ENCODE assay signal across 13 cellular contexts in genomic region chr19:13973479-13973878, GRCh38. TPM values are rescaled to one million over a fixed set of nuclear protein-coding genes. Genes with fewer than 3 reads are reported as not detected.
DNase-seq lines count a peak whose midpoint lies in the region; ATAC-seq, FAIRE-seq and TF ChIP-seq lines count a peak whose summit lies in the region.
"Not testable (repeated sequence)": the region's sequence is repeated elsewhere in the genome, so short reads cannot be mapped to it uniquely, and the experiment has no call there.
"Had no signal": no experiment of that assay in that cellular context is flagged by ENCODE, and none has a peak within 500 bp of the region (broad histone marks: within the 10 kb centered on the region; RNA-seq: fewer than 3 reads in every experiment).

No MANE protein-coding gene starts in this region.

- WGBS in suprapubic skin: 95% methylated on average over 3 of the region's 3 CpGs

- CTCF ChIA-PET in RWPE1 (lab: Yijun Ruan, JAX): not testable (repeated sequence)

- not testable (repeated sequence) for H3K4me3 Mint-ChIP-seq in GM23338; activated T-helper 17 cell treated with anti-CD3 and anti-CD28 coated beads, Interleukin-2, amount 50 U/mL, for 72 hours

- not testable (repeated sequence) for H3K9me3 ChIP-seq in keratinocyte (ENCODE audit: control insufficient read depth, low read depth, low read length); suprapubic skin

- H3K27me3 ChIP-seq in GM23338 (ENCODE audit: insufficient read depth); keratinocyte (ENCODE audit: control insufficient read depth, extremely low read depth, insufficient read depth, low read length); suprapubic skin: not testable (repeated sequence)

- H3K9me3 Mint-ChIP-seq in GM23338; activated T-helper 17 cell treated with anti-CD3 and anti-CD28 coated beads, Interleukin-2, amount 50 U/mL, for 72 hours: not testable (repeated sequence)

- H3K9me2 ChIP-seq in GM23338 (ENCODE audit: insufficient read depth): not testable (repeated sequence)

- H3K4me3 ChIP-seq in GM23338; keratinocyte (ENCODE audit: control insufficient read depth in 2 of 3, extremely low read depth in 1 of 3, insufficient read depth in 2 of 3, low read depth in 1 of 3, low read length in 3 of 3); suprapubic skin: not testable (repeated sequence)

- H3K9me1 ChIP-seq in keratinocyte (ENCODE audit: control insufficient read depth, extremely low read depth, insufficient read depth, low read length): not testable (repeated sequence)

- dilution Hi-C loops in keratinocyte (cut with MboI; ENCODE audit: extremely low pct_ligation_motif_present, low sequenced_read_pairs): not testable (repeated sequence)

- peak overlapping the region; percentile 79 for H3K27ac ChIP-seq in 22Rv1
- 0 out of 2 replicates have a peak overlapping the region, but pooled peaks have one; percentile 26 for H3K27ac ChIP-seq in GM23338 (ENCODE audit: low read depth)
- H3K27ac ChIP-seq in RWPE1: peak overlapping the region; percentile 50
- peak overlapping the region; percentile 16 for H3K27ac ChIP-seq in epithelial cell of prostate
- peak overlapping the region; percentile 48 for H3K27ac ChIP-seq in keratinocyte (ENCODE audit: control insufficient read depth, insufficient read depth, low read length)
- H3K27ac ChIP-seq in suprapubic skin: peak overlapping the region; percentile 6

- not testable (repeated sequence) for TF ChIP-seq EP300 in suprapubic skin (IDR thresholded peaks at IDR 0.05)

- H3F3A ChIP-seq in GM23338 (replicated peaks; ENCODE audit: low read depth): not testable (repeated sequence)

- DNase-seq in GM23338 (ENCODE audit: low spot score); RWPE1 (ENCODE audit: low spot score); epithelial cell of prostate (ENCODE audit: low read depth, low spot score); keratinocyte (ENCODE audit: low read depth, low spot score); suprapubic skin (ENCODE audit: low spot score in 2 of 2): not testable (repeated sequence)

- peaks cover 10% of the 10 kb centered on the region for H3K36me3 Mint-ChIP-seq in GM23338 (ENCODE audit: low read depth)
- H3K36me3 Mint-ChIP-seq in activated T-helper 17 cell treated with anti-CD3 and anti-CD28 coated beads, Interleukin-2, amount 50 U/mL, for 72 hours (ENCODE audit: low read depth): peaks cover 13% of the 10 kb centered on the region

- not testable (repeated sequence) for H2AFZ ChIP-seq in GM23338; keratinocyte (ENCODE audit: control insufficient read depth, low read length)

- not testable (repeated sequence) for ATAC-seq in GM23338; activated T-helper 17 cell treated with anti-CD3 and anti-CD28 coated beads, Interleukin-2, amount 50 U/mL, for 72 hours (replicated peaks)

- not testable (repeated sequence) for H3K4me2 ChIP-seq in GM23338
- peak overlapping the region; percentile 5 for H3K4me2 ChIP-seq in keratinocyte (ENCODE audit: control insufficient read depth, extremely low read depth, insufficient read depth, low read depth, low read length)

- POLR2A ChIA-PET in RWPE1 (lab: Yijun Ruan, JAX; ENCODE audit: low non-redundant PET): interaction anchor here (0.6 to 1.0 kb wide), 2 partner anchors 20 to 108 kb away, joined by 3 read pairs; no protein-coding TSS in a partner anchor

- not testable (repeated sequence) for H3K79me2 ChIP-seq in GM23338 (replicated peaks; ENCODE audit: insufficient read depth); keratinocyte (ENCODE audit: control insufficient read depth, insufficient read depth, low read length)

- peak overlapping the region; percentile 94 for H3K27ac Mint-ChIP-seq in GM23338
- H3K27ac Mint-ChIP-seq in activated T-helper 17 cell treated with anti-CD3 and anti-CD28 coated beads, Interleukin-2, amount 50 U/mL, for 72 hours: peak overlapping the region; percentile 72

- H3K36me3 ChIP-seq in GM23338 (ENCODE audit: insufficient read depth); keratinocyte (ENCODE audit: control insufficient read depth in 2 of 2, extremely low read depth in 1 of 2, insufficient read depth in 2 of 2, low read length in 2 of 2): not testable (repeated sequence)
- H3K36me3 ChIP-seq in suprapubic skin: peaks cover 50% of the 10 kb centered on the region

- peaks cover 12% of the 10 kb centered on the region for H3K4me1 Mint-ChIP-seq in GM23338
- H3K4me1 Mint-ChIP-seq in activated T-helper 17 cell treated with anti-CD3 and anti-CD28 coated beads, Interleukin-2, amount 50 U/mL, for 72 hours: not testable (repeated sequence)

- peaks cover 10% of the 10 kb centered on the region; the same call in 1 of the 2 replicates for H3K4me1 ChIP-seq in GM23338 (ENCODE audit: insufficient read depth)
- not testable (repeated sequence) for H3K4me1 ChIP-seq in keratinocyte (ENCODE audit: control insufficient read depth, extremely low read depth, insufficient read depth, low read length)
- peaks cover 11% of the 10 kb centered on the region for H3K4me1 ChIP-seq in suprapubic skin

- H3K9ac ChIP-seq in keratinocyte (ENCODE audit: control insufficient read depth, extremely low read depth, insufficient read depth, low read length): not testable (repeated sequence)

- FAIRE-seq in keratinocyte (lab: Jason Lieb, UNC): not testable (repeated sequence)

- H3K27me3 Mint-ChIP-seq in GM23338 (ENCODE audit: insufficient read depth, low read depth, poor library complexity): peaks cover 11% of the 10 kb centered on the region
- H3K27me3 Mint-ChIP-seq in activated T-helper 17 cell treated with anti-CD3 and anti-CD28 coated beads, Interleukin-2, amount 50 U/mL, for 72 hours: not testable (repeated sequence)

- not testable (repeated sequence) for TF ChIP-seq POLR2A in suprapubic skin (IDR thresholded peaks at IDR 0.05)

- not testable (repeated sequence) for TF ChIP-seq CTCF in 22Rv1 (IDR thresholded peaks at IDR 0.05); GM23338 (conservative IDR thresholded peaks at IDR 0.05; ENCODE audit: low read depth in 2 of 2); RWPE1 (conservative IDR thresholded peaks at IDR 0.05; ENCODE audit: low read depth); keratinocyte (optimal IDR thresholded peaks at IDR 0.05 in 1 of 3, IDR thresholded peaks at IDR 0.05 in 1 of 3, conservative IDR thresholded peaks at IDR 0.05 in 1 of 3; ENCODE audit: extremely low read depth in 1 of 3, insufficient read depth in 2 of 3, low read length in 3 of 3); suprapubic skin (IDR thresholded peaks at IDR 0.05)

- H4K20me1 ChIP-seq in GM23338 (replicated peaks; ENCODE audit: insufficient read depth); keratinocyte (ENCODE audit: control insufficient read depth, extremely low read depth, insufficient read depth, low read length): not testable (repeated sequence)

RNA-seq across cellular contexts. Expression of gene DCAF15, which starts 21.2 kb away (rescaled TPM):
- 74.8 and 81.3 TPM in 2 replicates for total RNA-seq in GM23338 (2014; rRNA removed; shearing (Covaris generic))
- 39.5 and 41.6 TPM in 2 replicates for polyA plus RNA-seq in GM23338 (2016; fragmentation: Nextera tagmentation; extraction: Ambion mirVana)
- 10 to 100 TPM; 60.9 to 67.7 TPM for total RNA-seq in activated T-helper 17 cell treated with anti-CD3 and anti-CD28 coated beads, Interleukin-2, amount 50 U/mL, for 72 hours
- polyA plus RNA-seq in keratinocyte: 15.1 to 22.2 TPM (median 18.7 TPM) in 3 replicates
- 7.4 TPM for polyA plus RNA-seq in keratinocyte (2011; ENCODE audit: low read depth)
- 5.6 and 12.1 TPM in 2 replicates for polyA plus RNA-seq in keratinocyte (2011; cell fraction: cytosol; rRNA removed)
- polyA plus RNA-seq in keratinocyte (2011; cell fraction: nucleus; rRNA removed): 41.5 and 54.4 TPM in 2 replicates
- polyA plus RNA-seq in keratinocyte (2012; ENCODE audit: low replicate concordance): 18.5 and 20.1 TPM in 2 replicates
- polyA minus RNA-seq in keratinocyte: 18.4 to 36.6 TPM (median 22.3 TPM) in 3 replicates
- 8.8 TPM for polyA minus RNA-seq in keratinocyte (2011; cell fraction: cytosol; rRNA and poly(A)+ RNA removed)
- polyA minus RNA-seq in keratinocyte (2011; cell fraction: nucleus; rRNA and poly(A)+ RNA removed): 13.2 and 17.0 TPM in 2 replicates
- 10 to 100 TPM; 38.3 to 52.3 (median 46.2) TPM for total RNA-seq in suprapubic skin

RNA-seq across cellular contexts. Expression of gene RFX1, which starts 32.6 kb away (rescaled TPM):
- total RNA-seq in GM23338 (2014; rRNA removed; shearing (Covaris generic)): 10.1 and 11.8 TPM in 2 replicates
- polyA plus RNA-seq in GM23338 (2016; fragmentation: Nextera tagmentation; extraction: Ambion mirVana): 8.9 and 9.4 TPM in 2 replicates
- 10 to 100 TPM; 12.6 to 12.9 TPM for total RNA-seq in activated T-helper 17 cell treated with anti-CD3 and anti-CD28 coated beads, Interleukin-2, amount 50 U/mL, for 72 hours
- 0.45 to 0.97 TPM (median 0.48 TPM) in 3 replicates for polyA plus RNA-seq in keratinocyte
- polyA plus RNA-seq in keratinocyte (2011; ENCODE audit: low read depth): 3.7 TPM
- 0.44 and 1.0 TPM in 2 replicates for polyA plus RNA-seq in keratinocyte (2011; cell fraction: cytosol; rRNA removed)
- polyA plus RNA-seq in keratinocyte (2011; cell fraction: nucleus; rRNA removed): 3.0 and 3.7 TPM in 2 replicates
- polyA plus RNA-seq in keratinocyte (2012; ENCODE audit: low replicate concordance): 4.0 and 4.3 TPM in 2 replicates
- 0.42 to 6.6 TPM (median 0.76 TPM) in 3 replicates for polyA minus RNA-seq in keratinocyte
- 4.2 TPM for polyA minus RNA-seq in keratinocyte (2011; cell fraction: cytosol; rRNA and poly(A)+ RNA removed)
- 3.4 and 9.2 TPM in 2 replicates for polyA minus RNA-seq in keratinocyte (2011; cell fraction: nucleus; rRNA and poly(A)+ RNA removed)
- 10 to 100 TPM in 2 of 4 donors, 1 to 10 TPM in 2; 6.8 to 13.2 (median 10.1) TPM for total RNA-seq in suprapubic skin

RNA-seq across cellular contexts. Expression of gene PODNL1, which starts 35.3 kb away (rescaled TPM):
- 0.24 TPM in 1 of 2 replicates, not detected in the other for total RNA-seq in GM23338 (2014; rRNA removed; shearing (Covaris generic))
- polyA plus RNA-seq in GM23338 (2016; fragmentation: Nextera tagmentation; extraction: Ambion mirVana): 1.3 TPM in 1 of 2 replicates, not detected in the other
- total RNA-seq in activated T-helper 17 cell treated with anti-CD3 and anti-CD28 coated beads, Interleukin-2, amount 50 U/mL, for 72 hours: 1 to 10 TPM in 1 of 2 donors, under 1 TPM in 1; 0.90 to 1.0 TPM
- polyA plus RNA-seq in keratinocyte: 1.0 to 2.1 TPM (median 1.5 TPM) in 3 replicates
- 1.7 TPM for polyA plus RNA-seq in keratinocyte (2011; ENCODE audit: low read depth)
- 1.9 and 3.1 TPM in 2 replicates for polyA plus RNA-seq in keratinocyte (2011; cell fraction: cytosol; rRNA removed)
- 3.1 and 4.3 TPM in 2 replicates for polyA plus RNA-seq in keratinocyte (2011; cell fraction: nucleus; rRNA removed)
- 2.2 and 3.9 TPM in 2 replicates for polyA plus RNA-seq in keratinocyte (2012; ENCODE audit: low replicate concordance)
- polyA minus RNA-seq in keratinocyte: 0.45 to 2.1 TPM (median 0.85 TPM) in 3 replicates
- 4.0 TPM for polyA minus RNA-seq in keratinocyte (2011; cell fraction: cytosol; rRNA and poly(A)+ RNA removed)
- 1.5 and 2.0 TPM in 2 replicates for polyA minus RNA-seq in keratinocyte (2011; cell fraction: nucleus; rRNA and poly(A)+ RNA removed)
- total RNA-seq in suprapubic skin: 10 to 100 TPM in 1 of 4 donors, 1 to 10 TPM in 3; 2.3 to 10.6 (median 5.7) TPM
- total RNA-seq: A673, Caco-2 had no signal

RNA-seq across cellular contexts. Expression of gene RLN3, which starts 54.5 kb away (rescaled TPM):
- not detected in 2 replicates for total RNA-seq in GM23338 (2014; rRNA removed; shearing (Covaris generic))
- polyA plus RNA-seq in GM23338 (2016; fragmentation: Nextera tagmentation; extraction: Ambion mirVana) (not detected in 2 replicates), keratinocyte (not detected in 3 replicates)
- total RNA-seq in activated T-helper 17 cell treated with anti-CD3 and anti-CD28 coated beads, Interleukin-2, amount 50 U/mL, for 72 hours: not detected
- polyA plus RNA-seq in keratinocyte (2011; ENCODE audit: low read depth): not detected
- polyA plus RNA-seq in keratinocyte (2011; cell fraction: cytosol; rRNA removed): not detected in 2 replicates
- not detected in 2 replicates for polyA plus RNA-seq in keratinocyte (2011; cell fraction: nucleus; rRNA removed)
- polyA plus RNA-seq in keratinocyte (2012; ENCODE audit: low replicate concordance): not detected in 2 replicates
- not detected in 3 replicates for polyA minus RNA-seq in keratinocyte
- not detected for polyA minus RNA-seq in keratinocyte (2011; cell fraction: cytosol; rRNA and poly(A)+ RNA removed)
- not detected in 2 replicates for polyA minus RNA-seq in keratinocyte (2011; cell fraction: nucleus; rRNA and poly(A)+ RNA removed)
- total RNA-seq in suprapubic skin: not detected
- total RNA-seq: A673, Caco-2, HFFc6, HT1080 had no signal
- polyA plus RNA-seq: AG04450, CD14-positive monocyte had no signal

RNA-seq across cellular contexts. Expression of gene IL27RA, which starts 58.1 kb away (rescaled TPM):
- 11.4 and 12.8 TPM in 2 replicates for total RNA-seq in GM23338 (2014; rRNA removed; shearing (Covaris generic))
- polyA plus RNA-seq in GM23338 (2016; fragmentation: Nextera tagmentation; extraction: Ambion mirVana) (7.7 and 8.3 TPM in 2 replicates), keratinocyte (2.2 to 3.0 TPM (median 2.8 TPM) in 3 replicates)
- 10 to 100 TPM; 52.1 to 53.9 TPM for total RNA-seq in activated T-helper 17 cell treated with anti-CD3 and anti-CD28 coated beads, Interleukin-2, amount 50 U/mL, for 72 hours
- 0.11 TPM for polyA plus RNA-seq in keratinocyte (2011; ENCODE audit: low read depth)
- polyA plus RNA-seq in keratinocyte (2011; cell fraction: cytosol; rRNA removed): 1.3 and 1.7 TPM in 2 replicates
- 3.1 and 3.5 TPM in 2 replicates for polyA plus RNA-seq in keratinocyte (2011; cell fraction: nucleus; rRNA removed)
- 0.18 and 3.2 TPM in 2 replicates for polyA plus RNA-seq in keratinocyte (2012; ENCODE audit: low replicate concordance)
- 1.2 to 2.6 TPM (median 1.5 TPM) in 3 replicates for polyA minus RNA-seq in keratinocyte
- polyA minus RNA-seq in keratinocyte (2011; cell fraction: cytosol; rRNA and poly(A)+ RNA removed): 2.5 TPM
- 1.9 and 2.2 TPM in 2 replicates for polyA minus RNA-seq in keratinocyte (2011; cell fraction: nucleus; rRNA and poly(A)+ RNA removed)
- 1 to 10 TPM in 3 of 4 donors, under 1 TPM in 1; 0.76 to 2.5 (median 1.5) TPM for total RNA-seq in suprapubic skin

Comparison
In these comparisons a context has a peak if more than half of its experiments do, and no peak if none do; other contexts are left out.
1. H3K27ac ChIP-seq: peak in every context shown above with its lines; median percentile 79 in 22Rv1; 50 in RWPE1; 48 in keratinocyte; 26 in GM23338; 16 in epithelial cell of prostate; 6 in suprapubic skin.